ENCODE assay signal across 20 cellular contexts in the genomic region with DNA sequence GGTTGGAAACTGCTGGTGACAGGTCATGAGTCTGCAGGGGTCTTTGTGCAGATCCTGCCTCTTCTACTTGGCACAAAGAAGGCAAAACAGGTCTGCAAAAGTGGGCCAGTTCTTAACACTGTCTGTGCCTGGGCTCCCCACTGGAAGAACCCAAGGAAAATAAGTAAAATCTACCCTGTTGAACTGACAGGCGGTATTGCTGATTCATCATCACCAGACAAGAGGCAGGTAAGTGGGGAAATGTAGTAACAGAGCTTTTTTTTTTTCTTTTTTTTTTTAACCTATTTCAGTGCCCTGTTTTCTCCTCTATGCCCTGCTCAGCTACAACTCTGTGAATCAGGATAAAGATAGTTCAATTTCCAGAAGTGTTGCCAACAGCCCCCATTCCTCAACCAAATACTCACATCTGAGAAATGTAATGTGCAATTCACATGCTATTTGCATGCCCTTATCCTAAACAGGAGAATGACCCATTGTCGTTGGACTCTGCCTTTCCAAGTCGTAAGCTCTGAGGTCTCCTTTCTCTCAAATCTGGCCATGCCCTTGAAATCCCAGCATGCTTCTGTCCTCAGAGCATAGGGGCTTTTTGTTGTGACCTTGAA.
"Had no signal": no experiment of that assay in that cellular context is flagged by ENCODE, and none has a peak within 500 bp of the region (broad histone marks: within the 10 kb centered on the region; RNA-seq: fewer than 3 reads in every experiment).

No MANE protein-coding gene starts in this region.

- H3K27ac ChIP-seq: body of pancreas, dorsolateral prefrontal cortex, left lung, right atrium auricular region, skin epidermis, suprapubic skin had no signal

- H3K36me3 Mint-ChIP-seq: activated CD8-positive, alpha-beta memory T cell treated with anti-CD3 and anti-CD28 coated beads, Interleukin-2, amount 10 ng/mL, durations not matched to agents 7 days and 5 days; activated naive CD8-positive, alpha-beta T cell treated with anti-CD3 and anti-CD28 coated beads for 36 hours had no signal

- H3K27me3 Mint-ChIP-seq: activated CD4-positive, alpha-beta memory T cell treated with anti-CD3 and anti-CD28 coated beads, Interleukin-2, amount 10 ng/mL, durations not matched to agents 7 days and 5 days; activated CD8-positive, alpha-beta memory T cell treated with anti-CD3 and anti-CD28 coated beads, Interleukin-2, amount 10 ng/mL, durations not matched to agents 7 days and 5 days had no signal

- H3K36me3 ChIP-seq: left lung, right atrium auricular region, suprapubic skin had no signal

- H3K27ac Mint-ChIP-seq: activated B cell treated with CpG ODN at 0.5 μM for 24 hours; activated CD4-positive, alpha-beta memory T cell treated with anti-CD3 and anti-CD28 coated beads, Interleukin-2, amount 10 ng/mL, durations not matched to agents 7 days and 5 days; activated CD8-positive, alpha-beta memory T cell treated with anti-CD3 and anti-CD28 coated beads, Interleukin-2, amount 10 ng/mL, durations not matched to agents 7 days and 5 days; activated naive CD8-positive, alpha-beta T cell treated with anti-CD3 and anti-CD28 coated beads for 36 hours; progenitor cell of endocrine pancreas; stimulated activated naive CD8-positive, alpha-beta T cell treated with anti-CD3 and anti-CD28 coated beads, Interleukin-15, amount 100 ng/mL, for 72 hours; type B pancreatic cell had no signal

- DNase-seq: activated B cell treated with CpG ODN at 0.5 μM for 24 hours; activated CD4-positive, alpha-beta memory T cell treated with anti-CD3 and anti-CD28 coated beads, Interleukin-2, amount 10 ng/mL, durations not matched to agents 7 days and 5 days; activated CD4-positive, alpha-beta T cell treated with anti-CD3 and anti-CD28 coated beads for 48 hours; activated CD8-positive, alpha-beta memory T cell treated with anti-CD3 and anti-CD28 coated beads, Interleukin-2, amount 10 ng/mL, durations not matched to agents 7 days and 5 days; activated naive CD4-positive, alpha-beta T cell; activated naive CD8-positive, alpha-beta T cell treated with anti-CD3 and anti-CD28 coated beads for 36 hours; body of pancreas; central memory CD4-positive, alpha-beta T cell; dorsolateral prefrontal cortex; foreskin melanocyte; kidney; left lung; stimulated activated CD4-positive, alpha-beta T cell treated with anti-CD3 and anti-CD28 coated beads, Interleukin-2, amount 100 ng/mL, for 48 hours; stimulated activated naive CD8-positive, alpha-beta T cell treated with anti-CD3 and anti-CD28 coated beads, Interleukin-15, amount 100 ng/mL, for 72 hours had no signal

- ATAC-seq: activated CD8-positive, alpha-beta memory T cell treated with anti-CD3 and anti-CD28 coated beads, Interleukin-2, amount 10 ng/mL, durations not matched to agents 7 days and 5 days; body of pancreas; left lung; stimulated activated naive CD8-positive, alpha-beta T cell treated with anti-CD3 and anti-CD28 coated beads, Interleukin-15, amount 100 ng/mL, for 72 hours had no signal

- H3K4me3 Mint-ChIP-seq: activated B cell treated with CpG ODN at 0.5 μM for 24 hours; activated CD4-positive, alpha-beta memory T cell treated with anti-CD3 and anti-CD28 coated beads, Interleukin-2, amount 10 ng/mL, durations not matched to agents 7 days and 5 days; activated CD8-positive, alpha-beta memory T cell treated with anti-CD3 and anti-CD28 coated beads, Interleukin-2, amount 10 ng/mL, durations not matched to agents 7 days and 5 days; activated naive CD8-positive, alpha-beta T cell treated with anti-CD3 and anti-CD28 coated beads for 36 hours; stimulated activated naive CD8-positive, alpha-beta T cell treated with anti-CD3 and anti-CD28 coated beads, Interleukin-15, amount 100 ng/mL, for 72 hours; type B pancreatic cell had no signal

- H3K27me3 ChIP-seq: body of pancreas, dorsolateral prefrontal cortex, right atrium auricular region had no signal

- H3K4me1 ChIP-seq: left lung, right atrium auricular region had no signal

- H3K4me1 Mint-ChIP-seq: activated B cell treated with CpG ODN at 0.5 μM for 24 hours; activated CD4-positive, alpha-beta memory T cell treated with anti-CD3 and anti-CD28 coated beads, Interleukin-2, amount 10 ng/mL, durations not matched to agents 7 days and 5 days; activated CD8-positive, alpha-beta memory T cell treated with anti-CD3 and anti-CD28 coated beads, Interleukin-2, amount 10 ng/mL, durations not matched to agents 7 days and 5 days; activated naive CD8-positive, alpha-beta T cell treated with anti-CD3 and anti-CD28 coated beads for 36 hours; stimulated activated naive CD8-positive, alpha-beta T cell treated with anti-CD3 and anti-CD28 coated beads, Interleukin-15, amount 100 ng/mL, for 72 hours had no signal

- H3K4me3 ChIP-seq: body of pancreas, dorsolateral prefrontal cortex, left lung, right atrium auricular region, skin epidermis, suprapubic skin had no signal

- FAIRE-seq: colon, kidney had no signal

- H3K9me3 ChIP-seq: body of pancreas, left lung, suprapubic skin had no signal
